In genomic region chrX:68693481-68694410, GRCh38 we compare ENCODE assay signal across 8 cellular contexts. TPM values are rescaled to one million over a fixed set of nuclear protein-coding genes. Genes with fewer than 3 reads are reported as not detected.
DNase-seq lines count a peak whose midpoint lies in the region; ATAC-seq and TF ChIP-seq lines count a peak whose summit lies in the region.

No MANE protein-coding gene starts in this region.

- H3K4me3 ChIP-seq in esophagus (ENCODE audit: low read depth in 1 of 2, low read length in 2 of 2) (peak overlapping the region; percentile 32 to 50), mesodermal cell (ENCODE audit: extremely low read depth, insufficient read depth, low read length, poor library complexity, severe bottlenecking) (peak overlapping the region; percentile 53), thyroid gland (replicated peaks in 1 of 3) (peak overlapping the region in 1 of 3 donors; percentile 27), Caco-2 (ENCODE audit: low read depth, low read length) (no peak overlapping the region)

- no peak overlapping the region for H3K4me3 Mint-ChIP-seq in Caco-2 (ENCODE audit: unreplicated experiment)

- H3K36me3 Mint-ChIP-seq in Caco-2 (ENCODE audit: insufficient read depth, unreplicated experiment): peaks cover 5% of the 10 kb centered on the region

- H3K9me3 Mint-ChIP-seq in Caco-2 (ENCODE audit: unreplicated experiment): no peaks in the 10 kb centered on the region

- no peak overlapping the region for H3K27ac Mint-ChIP-seq in Caco-2 (ENCODE audit: unreplicated experiment)

- no peaks in the 10 kb centered on the region for H3K4me1 Mint-ChIP-seq in Caco-2 (ENCODE audit: low read depth, unreplicated experiment)

- DNase-seq in GDM1 (lab: John Stamatoyannopoulos, UW): peak; percentile 66
- peak; percentile 44 for DNase-seq in T1000 (lab: John Stamatoyannopoulos, UW)
- peak; percentile 68 to 82 for DNase-seq in thyroid gland
- DNase-seq in NCI-H2081 treated with DMSO at 0.1 percent for 48 hours (lab: John Stamatoyannopoulos, UW): no peak
- DNase-seq in Caco-2: no peak

- 2 to 29% methylated on average over 74 to 80 of the region's 81 CpGs for WGBS in esophagus, 2 donors
- 0 to 1% methylated on average over 19 to 23 of the region's 81 CpGs for WGBS in mesodermal cell (ENCODE audit: insufficient coverage in 2 of 2), 2 experiments
- 37 to 40% methylated on average over 5 to 8 of the region's 81 CpGs for WGBS in thyroid gland, 2 donors

- CTCF ChIA-PET in Caco-2 (lab: Charles Lee): no interaction called here

- no peak overlapping the region for H3K27ac ChIP-seq in esophagus (ENCODE audit: low read depth in 2 of 2, low read length in 1 of 2)
- no peak overlapping the region for H3K27ac ChIP-seq in mesodermal cell (ENCODE audit: low read depth, low read length, severe bottlenecking)
- H3K27ac ChIP-seq in thyroid gland: peak overlapping the region; percentile 32 to 56 (median 47)

- no peaks in the 10 kb centered on the region for H3K27me3 Mint-ChIP-seq in Caco-2 (ENCODE audit: insufficient read depth, unreplicated experiment)

- POLR2A ChIA-PET in Caco-2 (lab: Charles Lee): no interaction called here

- no peaks in the 10 kb centered on the region for H3K4me1 ChIP-seq in esophagus (ENCODE audit: control insufficient read depth in 2 of 2, insufficient read depth in 2 of 2, low read length in 1 of 2)
- H3K4me1 ChIP-seq in mesodermal cell (ENCODE audit: control insufficient read depth, insufficient read depth, low read length, poor library complexity, severe bottlenecking): peaks cover 19% of the 10 kb centered on the region
- no peaks in the 10 kb centered on the region for H3K4me1 ChIP-seq in thyroid gland
- no peaks in the 10 kb centered on the region for H3K4me1 ChIP-seq in Caco-2

- ATAC-seq in HG03095 (IDR thresholded peaks at IDR 0.05; ENCODE audit: unreplicated experiment): peak; percentile 58

- no peaks in the 10 kb centered on the region for H3K27me3 ChIP-seq in esophagus (ENCODE audit: control insufficient read depth in 1 of 2, insufficient read depth in 2 of 2, low read length in 2 of 2)
- H3K27me3 ChIP-seq in thyroid gland: no peaks in the 10 kb centered on the region
- no peaks in the 10 kb centered on the region for H3K27me3 ChIP-seq in Caco-2 (replicated peaks; ENCODE audit: control insufficient read depth, insufficient read depth, low read length)

- peak in 1 of 2 donors; percentile 62 for TF ChIP-seq POLR2A in thyroid gland (IDR thresholded peaks at IDR 0.05)

- no TSS peak for BruUV-seq in Caco-2 (replicated peaks; lab: Mats Ljungman, UMichigan)

- TF ChIP-seq CTCF in thyroid gland (IDR thresholded peaks at IDR 0.05) (no peak), Caco-2 (IDR thresholded peaks at IDR 0.05; ENCODE audit: insufficient read depth in 1 of 2, low read depth in 1 of 2, low read length in 1 of 2, severe bottlenecking in 1 of 2, unreplicated experiment in 1 of 2) (no peak)

- intact Hi-C loops in thyroid gland (cut with DNase I): no loop called here
- intact Hi-C loops in Caco-2 (cut with micrococcal nuclease; ENCODE audit: unreplicated experiment): no loop called here

- H3K9me3 ChIP-seq in esophagus (ENCODE audit: control insufficient read depth in 2 of 2, insufficient read depth in 1 of 2, low read depth in 1 of 2, low read length in 1 of 2) (no peaks in the 10 kb centered on the region), mesodermal cell (ENCODE audit: control insufficient read depth, low read length) (no peaks in the 10 kb centered on the region), thyroid gland (no peaks in the 10 kb centered on the region), Caco-2 (no peaks in the 10 kb centered on the region)

- H3K36me3 ChIP-seq in esophagus (ENCODE audit: control insufficient read depth in 2 of 2, insufficient read depth in 2 of 2, low read length in 1 of 2) (no peaks in the 10 kb centered on the region), mesodermal cell (ENCODE audit: control insufficient read depth, insufficient read depth, low read length) (no peaks in the 10 kb centered on the region), thyroid gland (no peaks in the 10 kb centered on the region), Caco-2 (ENCODE audit: control insufficient read depth, insufficient read depth, low read length) (no peaks in the 10 kb centered on the region)

RNA-seq across cellular contexts. Expression of gene STARD8, which starts 46.3 kb away (rescaled TPM):
- polyA plus RNA-seq in esophagus: under 1 TPM; 0.75 to 0.86 TPM
- 14.4 TPM for polyA plus RNA-seq in mesodermal cell (2013, experiment 1 of 2)
- polyA plus RNA-seq in mesodermal cell (2013, experiment 2 of 2): 9.2 TPM
- total RNA-seq in thyroid gland (10 to 100 TPM; 10.5 to 35.6 (median 16.9) TPM), Caco-2 (2022) (not detected in 2 replicates)

Comparison
In these comparisons a context has a peak if more than half of its experiments do, and no peak if none do; other contexts are left out.
1. DNase-seq: peak in GDM1 (single experiment), T1000 (single experiment) and thyroid gland (2 of 2); none in NCI-H2081 treated with DMSO at 0.1 percent for 48 hours (single experiment) and Caco-2 (0 of 2).
2. H3K27ac ChIP-seq: peak in thyroid gland (3 of 3); none in esophagus (0 of 2) and mesodermal cell (single experiment).